8 cellular contexts compared by ENCODE assay signal in genomic region chr18:55234366-55235093, GRCh38.
DNase-seq lines count a peak whose midpoint lies in the region; ATAC-seq, FAIRE-seq and TF ChIP-seq lines count a peak whose summit lies in the region.

No MANE protein-coding gene starts in this region.

- no peak overlapping the region for H3K9ac ChIP-seq in kidney (ENCODE audit: low read length in 2 of 2)

- ATAC-seq in GM18517 (IDR thresholded peaks at IDR 0.05; ENCODE audit: unreplicated experiment) = peak; percentile 83
- peak; percentile 54 for ATAC-seq in HG03039 (IDR thresholded peaks at IDR 0.05; ENCODE audit: unreplicated experiment)

- H3K27me3 ChIP-seq in bronchial epithelial cell (ENCODE audit: control insufficient read depth, insufficient read depth, low read length) = no peaks in the 10 kb centered on the region

- H3K9me3 ChIP-seq in kidney (ENCODE audit: control insufficient read depth in 1 of 2, low read length in 2 of 2) = no peaks in the 10 kb centered on the region

- H3K4me3 ChIP-seq in bronchial epithelial cell (ENCODE audit: low read depth, low read length) (no peak overlapping the region), kidney (ENCODE audit: low read length in 2 of 2) (no peak overlapping the region)

- intact Hi-C loops in kidney (cut with DNase I) = loop anchor here (5.0 to 10.0 kb wide), 2 partner anchors 170 to 1343 kb away; no protein-coding TSS in a partner anchor

- peak; percentile 86 for TF ChIP-seq CTCF in 22Rv1 (IDR thresholded peaks at IDR 0.05)
- peak; percentile 92 for TF ChIP-seq CTCF in bronchial epithelial cell (IDR thresholded peaks at IDR 0.05; ENCODE audit: insufficient read depth, low read length, severe bottlenecking)
- TF ChIP-seq CTCF in kidney (IDR thresholded peaks at IDR 0.05; ENCODE audit: borderline replicate concordance, extremely low read depth, insufficient read depth) = peak; percentile 87

- FAIRE-seq in bronchial epithelial cell (lab: Jason Lieb, UNC) (peak; percentile 64), kidney (lab: Jason Lieb, UNC) (no peak)

- H3K27ac ChIP-seq in 22Rv1 (no peak overlapping the region), kidney (ENCODE audit: low read depth in 2 of 2, low read length in 2 of 2) (peak overlapping the region in 1 of 2 donors; percentile 0)

- peaks cover 0 to 4% of the 10 kb centered on the region in 2 donors for H3K4me1 ChIP-seq in kidney (ENCODE audit: control insufficient read depth in 1 of 2, insufficient read depth in 1 of 2, low read depth in 1 of 2, low read length in 2 of 2)

- peaks cover 4% of the 10 kb centered on the region for H3K36me3 ChIP-seq in bronchial epithelial cell (ENCODE audit: control insufficient read depth, insufficient read depth, low read length)
- peaks cover 0 to 4% of the 10 kb centered on the region in 2 donors for H3K36me3 ChIP-seq in kidney (ENCODE audit: control insufficient read depth in 1 of 2, insufficient read depth in 2 of 2, low read length in 2 of 2)

- peak; percentile 6 for DNase-seq in NCI-H187 treated with DMSO at 0.1 percent for 48 hours (lab: John Stamatoyannopoulos, UW)
- peak in 4 of 5 experiments; percentile 8 to 86 (median 18) for DNase-seq in T-helper 2 cell
- DNase-seq in bronchial epithelial cell (ENCODE audit: low read depth) = peak; percentile 69
- DNase-seq in kidney = peak; percentile 68
- peak; percentile 10 to 30 (median 17) for DNase-seq in stimulated activated CD4-positive, alpha-beta T cell treated with anti-CD3 and anti-CD28 coated beads, Interleukin-1b, Interleukin-23, amount 100 ng/mL, for 24 hours (ENCODE audit: low read depth in 4 of 4, low spot score in 1 of 4)

Comparison
In these comparisons a context has a peak if more than half of its experiments do, and no peak if none do; other contexts are left out.
1. DNase-seq: peak in every context shown above with its lines; median percentile 69 in bronchial epithelial cell; 68 in kidney; 18 in T-helper 2 cell; 17 in stimulated activated CD4-positive, alpha-beta T cell treated with anti-CD3 and anti-CD28 coated beads, Interleukin-1b, Interleukin-23, amount 100 ng/mL, for 24 hours; 6 in NCI-H187 treated with DMSO at 0.1 percent for 48 hours.